Comparison of ENCODE assay signal across 18 cellular contexts in genomic region chr20:48308232-48308781, GRCh38.
"Had no signal": no experiment of that assay in that cellular context is flagged by ENCODE, and none has a peak within 500 bp of the region (broad histone marks: within the 10 kb centered on the region; RNA-seq: fewer than 3 reads in every experiment).

No MANE protein-coding gene starts in this region.

- H3K79me2 ChIP-seq: hepatocyte had no signal

- DNase-seq: colonic mucosa; dermis blood vessel endothelial cell; foreskin melanocyte; head of caudate nucleus; left colon; mucosa of descending colon; naive thymus-derived CD8-positive, alpha-beta T cell; posterior cingulate gyrus; sigmoid colon; stimulated activated CD4-positive, alpha-beta T cell treated with anti-CD3 and anti-CD28 coated beads, Interleukin-2, amount 100 ng/mL, for 24 hours; stimulated activated naive CD4-positive, alpha-beta T cell treated with Interleukin-2 at 50 U/mL for 16 hours; thyroid gland; upper lobe of left lung; uterus had no signal

- H3K27me3 ChIP-seq: colonic mucosa, hepatocyte, right atrium auricular region, sigmoid colon, thyroid gland, upper lobe of left lung, uterus had no signal

- H3K4me2 ChIP-seq: hepatocyte had no signal

- H3K9me3 Mint-ChIP-seq: naive thymus-derived CD8-positive, alpha-beta T cell; neural crest cell had no signal

- H3K36me3 Mint-ChIP-seq: naive thymus-derived CD8-positive, alpha-beta T cell had no signal

- H3K4me3 Mint-ChIP-seq: naive thymus-derived CD8-positive, alpha-beta T cell; neural crest cell had no signal

- H3K4me1 Mint-ChIP-seq: naive thymus-derived CD8-positive, alpha-beta T cell had no signal

- H3K4me1 ChIP-seq: colonic mucosa, right atrium auricular region, sigmoid colon, thyroid gland, uterus had no signal

- H3K36me3 ChIP-seq: colonic mucosa, right atrium auricular region, sigmoid colon, thyroid gland, upper lobe of left lung, uterus had no signal

- H3K27ac ChIP-seq: colonic mucosa, hepatocyte, right atrium auricular region, sigmoid colon, skin epidermis, thyroid gland, upper lobe of left lung, uterus had no signal

- H3K9me3 ChIP-seq: colonic mucosa, mucosa of descending colon, right atrium auricular region, sigmoid colon, thyroid gland, upper lobe of left lung, uterus had no signal

- H3K4me3 ChIP-seq: colonic mucosa, hepatocyte, mucosa of descending colon, right atrium auricular region, sigmoid colon, skin epidermis, thyroid gland, upper lobe of left lung, uterus had no signal

- H2AFZ ChIP-seq: hepatocyte had no signal
